Comparison of ENCODE assay signal across 24 cellular contexts in the genomic region with DNA sequence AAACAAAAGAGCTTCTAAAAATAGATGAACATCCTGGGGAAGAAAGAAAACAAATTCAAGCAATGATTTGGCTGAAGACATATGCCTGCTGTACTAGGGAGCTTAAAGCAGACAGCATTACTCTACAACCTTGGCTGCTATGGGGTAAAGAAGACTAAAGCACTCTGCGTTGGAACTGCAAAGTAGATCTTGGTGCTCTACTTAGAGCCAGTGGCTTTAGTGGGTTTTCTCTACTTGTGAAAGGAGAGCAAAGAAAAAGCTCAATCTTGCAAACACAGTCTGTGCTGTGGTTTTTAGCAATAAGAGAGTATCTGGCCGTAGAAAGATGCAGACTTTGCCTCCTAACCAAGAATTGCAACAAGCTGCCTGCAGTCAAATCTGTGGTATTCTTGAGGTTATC.
"Had no signal": no experiment of that assay in that cellular context is flagged by ENCODE, and none has a peak within 500 bp of the region (broad histone marks: within the 10 kb centered on the region; RNA-seq: fewer than 3 reads in every experiment).

No MANE protein-coding gene starts in this region.

- H3K27me3 Mint-ChIP-seq: T-helper 17 cell had no signal

- H3K4me3 ChIP-seq: MG63, PC-9, Peyer's patch, SJCRH30 had no signal

- H3K9me3 ChIP-seq: MG63, Peyer's patch, SJCRH30 had no signal

- H3K36me3 ChIP-seq: MG63, Peyer's patch, SJCRH30 had no signal

- H2AFZ ChIP-seq: PC-9 had no signal

- H3K4me1 ChIP-seq: Peyer's patch, SJCRH30 had no signal

- H3K4me3 Mint-ChIP-seq: T-helper 17 cell had no signal

- H3K27ac Mint-ChIP-seq: T-helper 17 cell had no signal

- H3K27me3 ChIP-seq: MG63, Peyer's patch, SJCRH30 had no signal

- ATAC-seq: Right ventricle myocardium inferior, SK-N-SH treated with all-trans-retinoic acid at 6 μM for 48 hours, T-helper 17 cell had no signal

- H3K4me2 ChIP-seq: PC-9 had no signal

- DNase-seq: Karpas-422, MG63, NCI-H1092, NCI-H1105 treated with DMSO at 0.1 percent for 48 hours, NCI-H1417 treated with DMSO at 0.1 percent for 48 hours, NCI-H146, NCI-H1694 treated with DMSO at 0.1 percent for 48 hours, NCI-H1930, NCI-H2081, NCI-H2107, NCI-H2227 treated with DMSO at 0.1 percent for 48 hours, NCI-H446, NCI-H510A, NCI-H524 treated with DMSO at 0.1 percent for 48 hours, NCI-H69, NCI-H774, PC-9, Peyer's patch, SHP77 treated with DMSO at 0.1 percent for 48 hours, SJCRH30, T-helper 1 cell, T-helper 17 cell had no signal

- H3K4me1 Mint-ChIP-seq: T-helper 17 cell had no signal

- H3K27ac ChIP-seq: PC-9, Peyer's patch, SJCRH30 had no signal
